ENCODE assay signal across 8 cellular contexts in genomic region chr14:68977741-68978549, GRCh38. TPM values are rescaled to one million over a fixed set of nuclear protein-coding genes. Genes with fewer than 3 reads are reported as not detected.
A peak's percentile ranks its signal among the peaks of the same experiment; 100 is the strongest.
DNase-seq lines count a peak whose midpoint lies in the region; ATAC-seq and TF ChIP-seq lines count a peak whose summit lies in the region.

No MANE protein-coding gene starts in this region.

- no peaks in the 10 kb centered on the region; the same call in 1 of the 2 replicates for H3K9me3 ChIP-seq in AG04450 (ENCODE audit: control insufficient read depth, insufficient read depth, low read length)
- no peaks in the 10 kb centered on the region for H3K9me3 ChIP-seq in thyroid gland

- intact Hi-C loops in thyroid gland (cut with DNase I): loop anchor here (5.0 kb wide), 1 partner anchor 61 kb away; no protein-coding TSS in a partner anchor

- POLR2A ChIA-PET in AG04450 (lab: Yijun Ruan, JAX): interaction anchor here (0.6 to 3.7 kb wide), 26 partner anchors 9 to 124 kb away, joined by 3 to 25 read pairs (median 6); no protein-coding TSS in a partner anchor

- H3K27me3 ChIP-seq in AG04450 (ENCODE audit: control insufficient read depth, insufficient read depth, low read length) (no peaks in the 10 kb centered on the region), thyroid gland (no peaks in the 10 kb centered on the region)

- 9% methylated on average over 12 to 18 of the region's 57 CpGs for WGBS in thyroid gland, 2 donors

- TF ChIP-seq POLR2A in thyroid gland (IDR thresholded peaks at IDR 0.05): peak in 1 of 2 donors; percentile 41

- H3K36me3 ChIP-seq in thyroid gland: no peaks in the 10 kb centered on the region

- H3K4me3 ChIP-seq in AG04450 (ENCODE audit: low read depth, low read length): peak overlapping the region; percentile 97
- peak overlapping the region; percentile 71 for H3K4me3 ChIP-seq in epithelial cell of proximal tubule (ENCODE audit: low read depth, low read length)
- H3K4me3 ChIP-seq in thyroid gland (replicated peaks in 1 of 3): peak overlapping the region; percentile 60 to 81 (median 76)

- no peak for TF ChIP-seq CTCF in AG04450 (IDR thresholded peaks at IDR 0.05; ENCODE audit: low read depth, low read length)
- TF ChIP-seq CTCF in epithelial cell of proximal tubule (conservative IDR thresholded peaks at IDR 0.05; ENCODE audit: low read depth, low read length): peak; percentile 19
- TF ChIP-seq CTCF in thyroid gland (IDR thresholded peaks at IDR 0.05): peak in 2 of 6 experiments; percentile 8 to 16

- peak overlapping the region; percentile 100 for H3K27ac ChIP-seq in AG04450 (ENCODE audit: low read depth, low read length)
- H3K27ac ChIP-seq in thyroid gland: peak overlapping the region; percentile 61 to 93 (median 92)

- peak; percentile 55 for ATAC-seq in GM18907 (IDR thresholded peaks at IDR 0.05; ENCODE audit: unreplicated experiment)

- DNase-seq in AG04450 (ENCODE audit: low read depth, low spot score) (peak; percentile 96), NCI-H460 (ENCODE audit: extremely low read depth, low read depth) (peak; percentile 24), epithelial cell of proximal tubule (ENCODE audit: low read depth) (no peak), myocyte (ENCODE audit: low read depth) (peak; percentile 89), thyroid gland (peak; percentile 65 to 70), superior temporal gyrus (ENCODE audit: extremely low spot score) (no peak)
- peak; percentile 80 for DNase-seq in activated CD8-positive, alpha-beta memory T cell treated with anti-CD3 and anti-CD28 coated beads, Interleukin-2, amount 50 U/mL, for 48 hours

- CTCF ChIA-PET in AG04450 (lab: Charles Lee): interaction anchor here (0.6 to 1.2 kb wide), 2 partner anchors 124 to 390 kb away, joined by 3 to 4 read pairs; no protein-coding TSS in a partner anchor

- peaks cover 12 to 31% of the 10 kb centered on the region in 2 donors for H3K4me1 ChIP-seq in thyroid gland

RNA-seq across cellular contexts. Expression of gene ACTN1, which starts 1.2 kb away (rescaled TPM):
- 641 and 751 TPM in 2 replicates for polyA plus RNA-seq in AG04450 (2011; rRNA removed)
- polyA minus RNA-seq in AG04450 (2011; rRNA and poly(A)+ RNA removed): 1,243 and 1,580 TPM in 2 replicates
- total RNA-seq in NCI-H460 (2014; rRNA removed; shearing (Covaris generic)): 70.5 and 71.1 TPM in 2 replicates
- 113 and 155 TPM in 2 replicates for polyA plus RNA-seq in NCI-H460 (2014; cell fraction: nucleus; rRNA removed)
- total RNA-seq in epithelial cell of proximal tubule (479 and 666 TPM in 2 replicates), myocyte (171 and 188 TPM in 2 replicates), thyroid gland (10 to 100 TPM; 48.1 to 90.4 (median 64.8) TPM)
- 773 TPM for polyA plus RNA-seq in myocyte (2012)

Comparison
In these comparisons a context has a peak if more than half of its experiments do, and no peak if none do; other contexts are left out.
1. DNase-seq: peak in AG04450 (single experiment), NCI-H460 (single experiment), activated CD8-positive, alpha-beta memory T cell treated with anti-CD3 and anti-CD28 coated beads, Interleukin-2, amount 50 U/mL, for 48 hours (single experiment), myocyte (single experiment) and thyroid gland (2 of 2); none in epithelial cell of proximal tubule (single experiment) and superior temporal gyrus (single experiment).
2. Peak in every context shown above with its lines, with median percentiles within 50 percentile points of each other: H3K4me3 ChIP-seq.